ENCODE assay signal across 15 cellular contexts in the genomic region with DNA sequence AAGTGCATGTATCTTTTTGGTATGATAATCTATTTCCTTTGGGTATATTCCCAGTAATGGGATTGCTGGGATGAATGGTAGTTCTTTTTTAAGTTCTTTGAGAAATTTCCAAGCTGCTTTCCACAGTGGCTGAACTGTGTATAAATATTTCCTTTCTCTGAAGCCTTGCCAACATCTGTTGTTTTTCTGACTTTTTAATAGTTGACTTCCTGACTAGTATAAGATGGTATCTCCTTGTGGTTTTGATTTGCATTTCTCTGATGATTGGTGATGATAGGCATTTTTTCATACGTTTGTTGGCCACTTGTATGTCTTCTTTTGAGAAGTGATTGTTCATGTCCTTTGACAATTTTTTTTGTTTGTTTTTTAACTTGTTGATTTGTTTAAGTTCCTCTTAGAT.
"Had no signal": no experiment of that assay in that cellular context is flagged by ENCODE, and none has a peak within 500 bp of the region (broad histone marks: within the 10 kb centered on the region; RNA-seq: fewer than 3 reads in every experiment).

No MANE protein-coding gene starts in this region.

- H3K27me3 ChIP-seq: brain microvascular endothelial cell, neutrophil had no signal

- H3K36me3 ChIP-seq: brain microvascular endothelial cell, neutrophil had no signal

- DNase-seq: activated B cell treated with CpG ODN at 0.5 μM for 24 hours; activated CD4-positive, alpha-beta T cell treated with anti-CD3 and anti-CD28 coated beads, Interleukin-2, amount 10 ng/mL, durations not matched to agents 24 days and 14 days; activated CD8-positive, alpha-beta memory T cell treated with anti-CD3 and anti-CD28 coated beads for 24 hours; activated naive CD4-positive, alpha-beta T cell treated with Interleukin-2 at 50 U/mL for 16 hours; activated naive CD8-positive, alpha-beta T cell treated with anti-CD3 and anti-CD28 coated beads, Interleukin-2, amount 50 U/mL, for 24 hours; brain microvascular endothelial cell; cerebellar nuclear complex; dermis blood vessel endothelial cell; glutamatergic neuron; immature natural killer cell; left cardiac atrium; naive thymus-derived CD4-positive, alpha-beta T cell; posterior cingulate gyrus; small intestine had no signal

- H3K27ac ChIP-seq: brain microvascular endothelial cell, neutrophil had no signal

- H3K9me3 ChIP-seq: neutrophil had no signal
